In genomic region chr6:70124443-70124842, GRCh38 we compare ENCODE assay signal across 15 cellular contexts.
"Had no signal": no experiment of that assay in that cellular context is flagged by ENCODE, and none has a peak within 500 bp of the region (broad histone marks: within the 10 kb centered on the region; RNA-seq: fewer than 3 reads in every experiment).

No MANE protein-coding gene starts in this region.

- H3K4me3 Mint-ChIP-seq: activated T-cell treated with anti-CD3 and anti-CD28 coated beads, Interleukin-2, amount 50 U/mL, for 72 hours had no signal

- H3K4me3 ChIP-seq: dorsolateral prefrontal cortex, left ventricle myocardium inferior, sigmoid colon, upper lobe of right lung had no signal

- ATAC-seq: activated T-cell treated with anti-CD3 and anti-CD28 coated beads, Interleukin-2, amount 50 U/mL, for 72 hours; upper lobe of right lung had no signal

- H3K36me3 ChIP-seq: brain microvascular endothelial cell, left ventricle myocardium inferior, sigmoid colon, upper lobe of right lung had no signal

- H3K9ac ChIP-seq: parathyroid adenoma had no signal

- H3K27ac Mint-ChIP-seq: activated T-cell treated with anti-CD3 and anti-CD28 coated beads, Interleukin-2, amount 50 U/mL, for 72 hours had no signal

- H2AFZ ChIP-seq: parathyroid adenoma had no signal

- H3K27me3 ChIP-seq: brain microvascular endothelial cell, dorsolateral prefrontal cortex, sigmoid colon, upper lobe of right lung had no signal

- DNase-seq: activated CD4-positive, alpha-beta T cell treated with anti-CD3 and anti-CD28 coated beads, Interleukin-2, amount 50 U/mL, for 4 hours; activated effector memory CD4-positive, alpha-beta T cell treated with anti-CD3 and anti-CD28 coated beads, Interleukin-2, amount 50 U/mL, for 16 hours; activated naive CD4-positive, alpha-beta T cell treated with anti-CD3 and anti-CD28 coated beads, Interleukin-2, amount 50 U/mL, for 16 hours; activated T-cell treated with anti-CD3 and anti-CD28 coated beads, Interleukin-2, amount 50 U/mL, for 72 hours; aorta; central memory CD4-positive, alpha-beta T cell; glutamatergic neuron; left ventricle myocardium inferior; sigmoid colon; stimulated activated naive CD4-positive, alpha-beta T cell; T-helper 2 cell; upper lobe of right lung had no signal

- H3K9me3 ChIP-seq: sigmoid colon, upper lobe of right lung had no signal

- H3K79me2 ChIP-seq: parathyroid adenoma had no signal

- H3K4me1 ChIP-seq: left ventricle myocardium inferior, parathyroid adenoma, sigmoid colon, upper lobe of right lung had no signal

- H3K27ac ChIP-seq: brain microvascular endothelial cell, left ventricle myocardium inferior, parathyroid adenoma, sigmoid colon, upper lobe of right lung had no signal

- H3K9me3 Mint-ChIP-seq: activated T-cell treated with anti-CD3 and anti-CD28 coated beads, Interleukin-2, amount 50 U/mL, for 72 hours had no signal
